In the genomic region with DNA sequence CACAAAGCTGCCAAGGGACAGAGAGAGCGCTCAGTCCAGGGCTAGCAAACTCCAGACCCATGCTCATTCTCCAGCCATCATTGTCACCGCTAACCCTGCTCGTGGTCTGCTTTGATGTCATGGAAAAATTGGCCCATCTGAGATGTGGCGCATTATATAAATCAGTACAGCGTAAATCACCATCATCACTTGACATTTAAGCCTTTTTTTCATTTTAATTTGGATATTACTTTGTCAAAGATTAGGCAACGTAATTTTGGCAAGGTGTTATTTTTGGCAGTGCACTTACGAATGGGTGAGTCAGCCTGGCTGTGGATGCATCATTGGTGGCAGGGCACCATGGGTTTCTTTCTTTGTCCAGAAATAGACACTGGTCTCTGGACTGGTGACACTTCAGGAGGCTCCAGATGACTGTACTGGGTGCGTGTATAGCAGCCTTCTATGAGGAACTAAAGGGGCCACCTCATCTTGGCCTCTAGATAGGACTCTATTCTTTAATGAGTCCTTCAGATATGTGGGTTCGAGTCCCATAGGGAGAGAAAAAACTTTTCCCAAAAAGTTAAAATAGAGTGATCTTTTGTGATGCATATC, we compare ENCODE assay signal across 8 cellular contexts.
DNase-seq lines count a peak whose midpoint lies in the region; ATAC-seq and TF ChIP-seq lines count a peak whose summit lies in the region.

No MANE protein-coding gene starts in this region.

- H3K27ac Mint-ChIP-seq in activated T-helper 17 cell treated with anti-CD3 and anti-CD28 coated beads, Interleukin-2, amount 50 U/mL, for 72 hours, result peak overlapping the region; percentile 15
- H3K27ac Mint-ChIP-seq in mesothelial cell of epicardium, result no peak overlapping the region
- no peak overlapping the region for H3K27ac Mint-ChIP-seq in Caco-2 (ENCODE audit: unreplicated experiment)

- H3K36me3 ChIP-seq in Caco-2 (ENCODE audit: control insufficient read depth, insufficient read depth, low read length), result no peaks in the 10 kb centered on the region

- no peak overlapping the region for H3K4me3 ChIP-seq in Caco-2 (ENCODE audit: low read depth, low read length)

- H3K36me3 Mint-ChIP-seq in activated T-helper 17 cell treated with anti-CD3 and anti-CD28 coated beads, Interleukin-2, amount 50 U/mL, for 72 hours (ENCODE audit: low read depth), result peaks cover 23% of the 10 kb centered on the region
- peaks cover 8% of the 10 kb centered on the region for H3K36me3 Mint-ChIP-seq in mesothelial cell of epicardium
- H3K36me3 Mint-ChIP-seq in Caco-2 (ENCODE audit: insufficient read depth, unreplicated experiment), result peaks cover 38% of the 10 kb centered on the region

- intact Hi-C loops in Caco-2 (cut with micrococcal nuclease; ENCODE audit: unreplicated experiment), result no loop called here

- CTCF ChIA-PET in Caco-2 (lab: Charles Lee), result no interaction called here

- no peaks in the 10 kb centered on the region for H3K27me3 Mint-ChIP-seq in activated T-helper 17 cell treated with anti-CD3 and anti-CD28 coated beads, Interleukin-2, amount 50 U/mL, for 72 hours
- H3K27me3 Mint-ChIP-seq in mesothelial cell of epicardium (ENCODE audit: low read depth), result no peaks in the 10 kb centered on the region
- H3K27me3 Mint-ChIP-seq in Caco-2 (ENCODE audit: insufficient read depth, unreplicated experiment), result no peaks in the 10 kb centered on the region

- DNase-seq in stimulated activated CD4-positive, alpha-beta T cell treated with anti-CD3 and anti-CD28 coated beads, Interleukin-15, amount 100 ng/mL, for 24 hours, result peak; percentile 37
- no peak for DNase-seq in stimulated activated CD4-positive, alpha-beta T cell treated with anti-CD3 and anti-CD28 coated beads, Interleukin-4, amount 100 ng/mL, for 24 hours
- no peak for DNase-seq in NCI-H510A treated with DMSO at 0.1 percent for 48 hours (lab: John Stamatoyannopoulos, UW)
- no peak for DNase-seq in mesothelial cell of epicardium (ENCODE audit: low spot score in 2 of 2, unreplicated experiment in 2 of 2)
- no peak for DNase-seq in Caco-2
- DNase-seq in NCI-H187 (lab: John Stamatoyannopoulos, UW), result no peak

- POLR2A ChIA-PET in Caco-2 (lab: Charles Lee), result no interaction called here

- H3K9me3 Mint-ChIP-seq in activated T-helper 17 cell treated with anti-CD3 and anti-CD28 coated beads, Interleukin-2, amount 50 U/mL, for 72 hours, result no peaks in the 10 kb centered on the region
- no peaks in the 10 kb centered on the region for H3K9me3 Mint-ChIP-seq in mesothelial cell of epicardium
- H3K9me3 Mint-ChIP-seq in Caco-2 (ENCODE audit: unreplicated experiment), result no peaks in the 10 kb centered on the region

- H3K9me3 ChIP-seq in Caco-2, result no peaks in the 10 kb centered on the region

- peak; percentile 84 for ATAC-seq in HG03175 (IDR thresholded peaks at IDR 0.05; ENCODE audit: unreplicated experiment)
- ATAC-seq in activated T-helper 17 cell treated with anti-CD3 and anti-CD28 coated beads, Interleukin-2, amount 50 U/mL, for 72 hours (replicated peaks), result peak; percentile 95

- H3K4me1 ChIP-seq in Caco-2, result no peaks in the 10 kb centered on the region; the same call in none of the 2 replicates

- no peak overlapping the region for H3K4me3 Mint-ChIP-seq in activated T-helper 17 cell treated with anti-CD3 and anti-CD28 coated beads, Interleukin-2, amount 50 U/mL, for 72 hours
- H3K4me3 Mint-ChIP-seq in mesothelial cell of epicardium, result no peak overlapping the region
- no peak overlapping the region for H3K4me3 Mint-ChIP-seq in Caco-2 (ENCODE audit: unreplicated experiment)

- BruUV-seq in Caco-2 (replicated peaks; lab: Mats Ljungman, UMichigan), result no TSS peak

- peaks cover 29% of the 10 kb centered on the region for H3K4me1 Mint-ChIP-seq in activated T-helper 17 cell treated with anti-CD3 and anti-CD28 coated beads, Interleukin-2, amount 50 U/mL, for 72 hours
- H3K4me1 Mint-ChIP-seq in mesothelial cell of epicardium (peaks cover 24% of the 10 kb centered on the region), Caco-2 (ENCODE audit: low read depth, unreplicated experiment) (peaks cover 12% of the 10 kb centered on the region)

- no peaks in the 10 kb centered on the region for H3K27me3 ChIP-seq in Caco-2 (replicated peaks; ENCODE audit: control insufficient read depth, insufficient read depth, low read length)

- no peak for TF ChIP-seq CTCF in mesothelial cell of epicardium (IDR thresholded peaks at IDR 0.05; ENCODE audit: unreplicated experiment)
- no peak for TF ChIP-seq CTCF in Caco-2 (IDR thresholded peaks at IDR 0.05; ENCODE audit: insufficient read depth in 1 of 2, low read depth in 1 of 2, low read length in 1 of 2, severe bottlenecking in 1 of 2, unreplicated experiment in 1 of 2)
